Comparison of ENCODE assay signal across 24 cellular contexts in the genomic region with DNA sequence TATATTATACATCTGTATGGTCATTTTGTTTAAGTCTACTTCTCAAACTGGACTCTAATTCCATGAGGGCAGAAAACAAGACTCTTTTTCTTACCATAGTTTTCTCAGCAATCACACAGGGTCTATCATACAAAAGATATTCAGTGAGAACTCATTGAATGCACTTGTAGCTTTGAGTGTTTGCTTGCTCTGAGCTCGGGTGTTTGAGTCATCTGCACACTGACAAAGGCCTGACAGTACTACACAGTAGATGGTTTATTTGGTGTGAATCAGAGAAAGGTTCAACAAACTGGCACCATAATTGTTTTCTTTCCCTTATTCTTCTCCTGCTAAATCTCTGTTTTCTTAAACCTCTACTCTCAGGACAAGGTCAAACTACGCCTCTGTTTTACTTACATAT.
A peak's percentile ranks its signal among the peaks of the same experiment; 100 is the strongest.
DNase-seq lines count a peak whose midpoint lies in the region; FAIRE-seq and TF ChIP-seq lines count a peak whose summit lies in the region.
"Had no signal": no experiment of that assay in that cellular context is flagged by ENCODE, and none has a peak within 500 bp of the region (broad histone marks: within the 10 kb centered on the region; RNA-seq: fewer than 3 reads in every experiment).

No MANE protein-coding gene starts in this region.

- peak overlapping the region; percentile 22 for H3K27ac Mint-ChIP-seq in neural crest cell (ENCODE audit: unreplicated experiment)
- H3K27ac Mint-ChIP-seq: activated CD4-positive, alpha-beta memory T cell treated with anti-CD3 and anti-CD28 coated beads, Interleukin-2, amount 10 ng/mL, durations not matched to agents 7 days and 5 days; activated naive CD4-positive, alpha-beta T cell treated with anti-CD3 and anti-CD28 coated beads, Interleukin-2, amount 50 U/mL, for 72 hours; activated T-helper 2 cell treated with anti-CD3 and anti-CD28 coated beads, Interferon-gamma antibody, Interleukin-2, Interleukin-4, amounts not matched to agents 10 μg/mL and 5 μg/mL and 100 μg/mL, durations not matched to agents 14 hours and 24 hours and 36 hours; nephron progenitor cell had no signal

- FAIRE-seq in bronchial epithelial cell (lab: Jason Lieb, UNC): no peak

- H3K36me3 ChIP-seq in bronchial epithelial cell (ENCODE audit: control insufficient read depth, insufficient read depth, low read length): no peaks in the 10 kb centered on the region
- H3K36me3 ChIP-seq: gastrocnemius medialis, right lobe of liver, stomach, transverse colon had no signal

- no peak overlapping the region for H3K4me3 ChIP-seq in bronchial epithelial cell (ENCODE audit: low read depth, low read length)
- H3K4me3 ChIP-seq: gastrocnemius medialis, mucosa of descending colon, right lobe of liver, stomach, transverse colon had no signal

- peak; percentile 45 for DNase-seq in DMS53 treated with DMSO at 0.1 percent for 48 hours (lab: John Stamatoyannopoulos, UW; ENCODE audit: unreplicated experiment)
- DNase-seq in NCI-H345 (lab: John Stamatoyannopoulos, UW): peak; percentile 69
- DNase-seq in bronchial epithelial cell (ENCODE audit: low read depth): peak; percentile 14
- DNase-seq in neural crest cell (ENCODE audit: low read depth, low spot score): no peak
- DNase-seq in NCI-H524 treated with DMSO at 0.1 percent for 48 hours (lab: John Stamatoyannopoulos, UW): no peak
- no peak for DNase-seq in SW480 (ENCODE audit: low spot score)
- DNase-seq in GF-D8 (lab: John Stamatoyannopoulos, UW): no peak
- DNase-seq: activated CD4-positive, alpha-beta memory T cell treated with anti-CD3 and anti-CD28 coated beads, Interleukin-2, amount 10 ng/mL, durations not matched to agents 7 days and 5 days; Calu3; effector CD4-positive, alpha-beta T cell; gastrocnemius medialis; mucosa of descending colon; NCI-H1417; NCI-H82; nephron progenitor cell; OCI-M1; right lobe of liver; stimulated activated CD4-positive, alpha-beta T cell treated with anti-CD3 and anti-CD28 coated beads, Interleukin-15, amount 100 ng/mL, for 24 hours; stimulated activated CD8-positive, alpha-beta memory T cell treated with anti-CD3 and anti-CD28 coated beads, Interleukin-4, amount 100 ng/mL, for 48 hours; stomach; SW 1271; transverse colon had no signal

- no peaks in the 10 kb centered on the region for H3K36me3 Mint-ChIP-seq in neural crest cell (ENCODE audit: low read depth)
- H3K36me3 Mint-ChIP-seq: activated naive CD4-positive, alpha-beta T cell treated with anti-CD3 and anti-CD28 coated beads, Interleukin-2, amount 50 U/mL, for 72 hours had no signal

- H3K27me3 Mint-ChIP-seq in neural crest cell (ENCODE audit: low read depth): no peaks in the 10 kb centered on the region
- H3K27me3 Mint-ChIP-seq: activated CD4-positive, alpha-beta memory T cell treated with anti-CD3 and anti-CD28 coated beads, Interleukin-2, amount 10 ng/mL, durations not matched to agents 7 days and 5 days had no signal

- H3K4me1 Mint-ChIP-seq in neural crest cell: peaks cover 16% of the 10 kb centered on the region
- H3K4me1 Mint-ChIP-seq: activated CD4-positive, alpha-beta memory T cell treated with anti-CD3 and anti-CD28 coated beads, Interleukin-2, amount 10 ng/mL, durations not matched to agents 7 days and 5 days had no signal

- H3K4me3 Mint-ChIP-seq in neural crest cell: no peak overlapping the region
- H3K4me3 Mint-ChIP-seq: activated CD4-positive, alpha-beta memory T cell treated with anti-CD3 and anti-CD28 coated beads, Interleukin-2, amount 10 ng/mL, durations not matched to agents 7 days and 5 days; nephron progenitor cell had no signal

- peaks cover 3% of the 10 kb centered on the region for H3K9me3 Mint-ChIP-seq in neural crest cell
- H3K9me3 Mint-ChIP-seq: activated CD4-positive, alpha-beta memory T cell treated with anti-CD3 and anti-CD28 coated beads, Interleukin-2, amount 10 ng/mL, durations not matched to agents 7 days and 5 days; activated T-helper 2 cell treated with anti-CD3 and anti-CD28 coated beads, Interferon-gamma antibody, Interleukin-2, Interleukin-4, amounts not matched to agents 10 μg/mL and 5 μg/mL and 100 μg/mL, durations not matched to agents 14 hours and 24 hours and 36 hours; nephron progenitor cell had no signal

- TF ChIP-seq CTCF in bronchial epithelial cell (IDR thresholded peaks at IDR 0.05; ENCODE audit: insufficient read depth, low read length, severe bottlenecking) (no peak), neural crest cell (conservative IDR thresholded peaks at IDR 0.05) (no peak)

- H3K27me3 ChIP-seq in bronchial epithelial cell (ENCODE audit: control insufficient read depth, insufficient read depth, low read length): peaks cover 2% of the 10 kb centered on the region
- H3K27me3 ChIP-seq: gastrocnemius medialis, right lobe of liver, stomach, transverse colon had no signal

Comparison
In these comparisons a context has a peak if more than half of its experiments do, and no peak if none do; other contexts are left out.
1. DNase-seq: peak in DMS53 treated with DMSO at 0.1 percent for 48 hours (single experiment), NCI-H345 (single experiment) and bronchial epithelial cell (single experiment); none in neural crest cell (single experiment), NCI-H524 treated with DMSO at 0.1 percent for 48 hours (single experiment), SW480 (single experiment) and GF-D8 (single experiment).